8 cellular contexts compared by ENCODE assay signal in genomic region chr11:112024778-112025678, GRCh38. TPM values are rescaled to one million over a fixed set of nuclear protein-coding genes. Genes with fewer than 3 reads are reported as not detected.
DNase-seq lines count a peak whose midpoint lies in the region; ATAC-seq lines count a peak whose summit lies in the region.

Gene DLAT (plus strand): TSS chr11:112025408. CDS start chr11:112025473, 65 bp downstream.

- DNase-seq in NCI-H187 treated with DMSO at 0.1 percent for 48 hours (lab: John Stamatoyannopoulos, UW) (peak; percentile 44), T-helper 2 cell (peak; percentile 60 to 94 (median 78)), anterior cingulate cortex (lab: John Stamatoyannopoulos, UW) (peak; percentile 40 to 90 (median 80)), hepatic stellate cell (ENCODE audit: low spot score) (peak; percentile 83), renal cortical epithelial cell (ENCODE audit: low read depth) (peak; percentile 65), amniotic stem cell (lab: John Stamatoyannopoulos, UW) (no peak)

- ATAC-seq in GM18499 (IDR thresholded peaks at IDR 0.05; ENCODE audit: insufficient read depth, unreplicated experiment): peak; percentile 69
- peak; percentile 78 for ATAC-seq in HG02885 (IDR thresholded peaks at IDR 0.05; ENCODE audit: poor library complexity, unreplicated experiment)

RNA-seq across cellular contexts. Expression of gene DLAT, which starts in this region (rescaled TPM):
- total RNA-seq in renal cortical epithelial cell: 41.0 and 47.9 TPM in 2 replicates
